17 cellular contexts compared by ENCODE assay signal in the genomic region with DNA sequence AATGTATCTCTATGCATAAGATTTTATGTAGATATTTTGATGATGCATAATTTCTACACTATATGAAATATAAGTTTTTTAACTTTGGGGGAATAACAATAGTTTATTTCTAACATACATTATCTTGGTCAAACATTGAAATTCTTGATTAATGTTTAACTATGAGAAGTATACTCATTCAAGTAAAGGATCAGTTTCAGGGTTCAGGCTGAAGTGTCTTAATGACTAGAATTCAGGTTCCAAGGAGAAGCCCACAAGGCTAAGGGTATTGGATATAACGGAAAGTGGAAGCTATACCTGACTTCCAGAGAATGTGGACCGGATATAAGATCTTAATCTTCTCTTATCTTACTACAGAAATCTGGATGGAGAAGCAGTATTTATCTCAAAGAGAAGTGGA. TPM values are rescaled to one million over a fixed set of nuclear protein-coding genes. Genes with fewer than 3 reads are reported as not detected.
DNase-seq lines count a peak whose midpoint lies in the region; ATAC-seq and TF ChIP-seq lines count a peak whose summit lies in the region.
"Had no signal": no experiment of that assay in that cellular context is flagged by ENCODE, and none has a peak within 500 bp of the region (broad histone marks: within the 10 kb centered on the region; RNA-seq: fewer than 3 reads in every experiment).

A gene with protein sequence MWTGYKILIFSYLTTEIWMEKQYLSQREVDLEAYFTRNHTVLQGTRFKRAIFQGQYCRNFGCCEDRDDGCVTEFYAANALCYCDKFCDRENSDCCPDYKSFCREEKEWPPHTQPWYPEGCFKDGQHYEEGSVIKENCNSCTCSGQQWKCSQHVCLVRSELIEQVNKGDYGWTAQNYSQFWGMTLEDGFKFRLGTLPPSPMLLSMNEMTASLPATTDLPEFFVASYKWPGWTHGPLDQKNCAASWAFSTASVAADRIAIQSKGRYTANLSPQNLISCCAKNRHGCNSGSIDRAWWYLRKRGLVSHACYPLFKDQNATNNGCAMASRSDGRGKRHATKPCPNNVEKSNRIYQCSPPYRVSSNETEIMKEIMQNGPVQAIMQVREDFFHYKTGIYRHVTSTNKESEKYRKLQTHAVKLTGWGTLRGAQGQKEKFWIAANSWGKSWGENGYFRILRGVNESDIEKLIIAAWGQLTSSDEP (plus strand): TSS at position 202 of the 400 bp plus-strand sequence. CDS start 110 bp downstream, at position 312.

- no peak for TF ChIP-seq CTCF in hepatocyte (IDR thresholded peaks at IDR 0.05; ENCODE audit: poor library complexity)

- WGBS in hepatocyte (ENCODE audit: low lambda C conversion rate, missing lambda C conversion rate) = 87% methylated on average over 2 of the region's 2 CpGs
- WGBS in mesendoderm (ENCODE audit: extremely low coverage, insufficient coverage, low lambda C conversion rate) = no CpG with 5 or more reads among the region's 2 CpGs

- H3K27ac ChIP-seq in hepatocyte = peak within 1 kb of the TSS; percentile 46
- no peak within 1 kb of the TSS for H3K27ac ChIP-seq in mesendoderm (ENCODE audit: low read depth, low read length)
- H3K27ac ChIP-seq: body of pancreas, lower lobe of right lung, WERI-Rb-1 had no signal

- H3K4me3 ChIP-seq in GM08714 (ENCODE audit: low read length) = peak within 1 kb of the TSS; percentile 95; the same call in 1 of the 2 replicates
- no peak within 1 kb of the TSS for H3K4me3 ChIP-seq in hepatocyte
- H3K4me3 ChIP-seq in mesendoderm (ENCODE audit: low read length) = no peak within 1 kb of the TSS
- H3K4me3 ChIP-seq: body of pancreas, lower lobe of right lung, smooth muscle cell had no signal

- no peak within 1 kb of the TSS for H3K18ac ChIP-seq in mesendoderm (ENCODE audit: low read length)

- no peak within 1 kb of the TSS for H3K9ac ChIP-seq in mesendoderm (ENCODE audit: low read length)

- no peaks in the 10 kb centered on the region for H3K79me2 ChIP-seq in hepatocyte
- no peaks in the 10 kb centered on the region for H3K79me2 ChIP-seq in mesendoderm (ENCODE audit: control insufficient read depth, insufficient read depth, low read length)

- H3K56ac ChIP-seq in mesendoderm (ENCODE audit: low read length) = no peak within 1 kb of the TSS

- H3K4me2 ChIP-seq in hepatocyte (peak within 1 kb of the TSS; percentile 39), mesendoderm (ENCODE audit: low read length) (no peak within 1 kb of the TSS)
- H3K4me2 ChIP-seq: smooth muscle cell had no signal

- no peak within 1 kb of the TSS for H2AFZ ChIP-seq in hepatocyte

- H2BK120ac ChIP-seq in mesendoderm (ENCODE audit: low read depth, low read length) = no peak within 1 kb of the TSS

- H3K79me1 ChIP-seq in mesendoderm (ENCODE audit: low read length) = no peaks in the 10 kb centered on the region

- no peak within 1 kb of the TSS for H3K4ac ChIP-seq in mesendoderm (ENCODE audit: low read depth, low read length)

- H3K27me3 ChIP-seq in hepatocyte = no peaks in the 10 kb centered on the region
- H3K27me3 ChIP-seq in mesendoderm (ENCODE audit: insufficient read depth, low read length, poor library complexity) = no peaks in the 10 kb centered on the region
- H3K27me3 ChIP-seq: body of pancreas had no signal

- H3K36me3 ChIP-seq in hepatocyte (replicated peaks; ENCODE audit: insufficient read depth, low read depth) (no peaks in the 10 kb centered on the region), mesendoderm (ENCODE audit: control insufficient read depth, insufficient read depth, low read length) (no peaks in the 10 kb centered on the region)
- H3K36me3 ChIP-seq: lower lobe of right lung, WERI-Rb-1 had no signal

- H2BK5ac ChIP-seq in mesendoderm (ENCODE audit: low read length) = no peak within 1 kb of the TSS

- ATAC-seq in GM19468 (IDR thresholded peaks at IDR 0.05; ENCODE audit: extremely low read depth, unreplicated experiment) (peak; percentile 58), HG03175 (IDR thresholded peaks at IDR 0.05; ENCODE audit: unreplicated experiment) (peak; percentile 61)
- ATAC-seq: activated CD8-positive, alpha-beta memory T cell treated with anti-CD3 and anti-CD28 coated beads, Interleukin-2, amount 10 ng/mL, durations not matched to agents 7 days and 5 days; lower lobe of right lung had no signal

- H3K9me2 ChIP-seq in hepatocyte (replicated peaks; ENCODE audit: insufficient read depth) = no peaks in the 10 kb centered on the region

- H3K23ac ChIP-seq in mesendoderm (ENCODE audit: low read length) = no peak within 1 kb of the TSS

- H4K8ac ChIP-seq in mesendoderm (ENCODE audit: low read depth, low read length) = no peak within 1 kb of the TSS

- no peak within 1 kb of the TSS for H2BK15ac ChIP-seq in mesendoderm (replicated peaks; ENCODE audit: low read depth)

- H3K4me1 ChIP-seq in hepatocyte (ENCODE audit: insufficient read depth) = no peaks in the 10 kb centered on the region
- no peaks in the 10 kb centered on the region for H3K4me1 ChIP-seq in mesendoderm (ENCODE audit: control insufficient read depth, low read depth, low read length)
- H3K4me1 ChIP-seq: body of pancreas, lower lobe of right lung had no signal

- TF ChIP-seq POLR2A in erythroblast (IDR thresholded peaks at IDR 0.05; ENCODE audit: low read length) = no peak

- H3K9me3 ChIP-seq in hepatocyte (ENCODE audit: low read depth) = no peaks in the 10 kb centered on the region
- H3K9me3 ChIP-seq: body of pancreas, lower lobe of right lung had no signal

- DNase-seq in hepatocyte (ENCODE audit: low spot score) (no peak), HPDE6-E6E7 (ENCODE audit: extremely low spot score) (no peak), erythroblast (lab: John Stamatoyannopoulos, UW) (no peak), mesendoderm (no peak)
- DNase-seq in activated CD4-positive, CD25-positive, alpha-beta regulatory T cell (lab: John Stamatoyannopoulos, UW) = no peak
- DNase-seq: activated CD8-positive, alpha-beta memory T cell treated with anti-CD3 and anti-CD28 coated beads, Interleukin-2, amount 10 ng/mL, durations not matched to agents 7 days and 5 days; activated naive CD4-positive, alpha-beta T cell; body of pancreas; lower lobe of right lung; NCI-H1436 treated with DMSO at 0.1 percent for 48 hours; substantia nigra; WERI-Rb-1 had no signal

- H2AK5ac ChIP-seq in mesendoderm (ENCODE audit: low read length) = no peak within 1 kb of the TSS

- H4K20me1 ChIP-seq in hepatocyte (ENCODE audit: insufficient read depth, poor library complexity, severe bottlenecking) = no peaks in the 10 kb centered on the region

- no peak within 1 kb of the TSS for H4K5ac ChIP-seq in mesendoderm (ENCODE audit: low read length)

RNA-seq across cellular contexts. Expression of the gene that starts here (rescaled TPM):
- total RNA-seq in hepatocyte = 0.76 and 1.1 TPM in 2 replicates
- polyA plus RNA-seq in hepatocyte = 0.26 and 0.76 TPM in 2 replicates
- not detected for polyA plus RNA-seq in mesendoderm (2013, experiment 1 of 2)
- polyA plus RNA-seq in mesendoderm (2013, experiment 2 of 2) = not detected
- total RNA-seq: activated CD8-positive, alpha-beta memory T cell treated with anti-CD3 and anti-CD28 coated beads, Interleukin-2, amount 10 ng/mL, durations not matched to agents 7 days and 5 days; lower lobe of right lung; NCI-H460; smooth muscle cell had no signal
- polyA plus RNA-seq: smooth muscle cell had no signal
